Comparison of ENCODE assay signal across 1 cellular context in genomic region chr5:6373081-6373846, GRCh38.
TF ChIP-seq lines count a peak whose summit lies in the region.

No MANE protein-coding gene starts in this region.

TF ChIP-seq in K562, 482 proteins besides CTCF, POLR2A, EP300 and RAD21:
- no peak for TF ChIP-seq ZNF384 (IDR thresholded peaks at IDR 0.05; ENCODE audit: low read depth, low read length)
- no peak for TF ChIP-seq ZNF444 (CRISPR knock-in tag; IDR thresholded peaks at IDR 0.05)
- no peak for TF ChIP-seq HNRNPK (IDR thresholded peaks at IDR 0.05; ENCODE audit: low read depth, low read length, poor library complexity, severe bottlenecking)
- no peak for TF ChIP-seq ZNF431 (CRISPR knock-in tag; IDR thresholded peaks at IDR 0.05)
- TF ChIP-seq ZNF445 (CRISPR knock-in tag; IDR thresholded peaks at IDR 0.05; ENCODE audit: low read depth) = no peak
- no peak for TF ChIP-seq KDM2B (CRISPR knock-in tag; IDR thresholded peaks at IDR 0.05)
- no peak for TF ChIP-seq HNRNPUL1 (IDR thresholded peaks at IDR 0.05; ENCODE audit: low read length)
- no peak for TF ChIP-seq PCBP1 (IDR thresholded peaks at IDR 0.05; ENCODE audit: low read depth, low read length, poor library complexity, severe bottlenecking)
- TF ChIP-seq ZNF217 (CRISPR knock-in tag; IDR thresholded peaks at IDR 0.05) = no peak
- no peak for TF ChIP-seq ZNF717 (CRISPR knock-in tag; IDR thresholded peaks at IDR 0.05)
- TF ChIP-seq SRSF3 (IDR thresholded peaks at IDR 0.05; ENCODE audit: insufficient read depth, low read length) = no peak
- TF ChIP-seq RAD51 (IDR thresholded peaks at IDR 0.05; ENCODE audit: borderline replicate concordance, low read depth) = no peak
- TF ChIP-seq, protein P1, sequence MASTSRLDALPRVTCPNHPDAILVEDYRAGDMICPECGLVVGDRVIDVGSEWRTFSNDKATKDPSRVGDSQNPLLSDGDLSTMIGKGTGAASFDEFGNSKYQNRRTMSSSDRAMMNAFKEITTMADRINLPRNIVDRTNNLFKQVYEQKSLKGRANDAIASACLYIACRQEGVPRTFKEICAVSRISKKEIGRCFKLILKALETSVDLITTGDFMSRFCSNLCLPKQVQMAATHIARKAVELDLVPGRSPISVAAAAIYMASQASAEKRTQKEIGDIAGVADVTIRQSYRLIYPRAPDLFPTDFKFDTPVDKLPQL (IDR thresholded peaks at IDR 0.05; ENCODE audit: extremely low read depth, insufficient read length) = no peak
- TF ChIP-seq ARID3B (CRISPR knock-in tag; IDR thresholded peaks at IDR 0.05; ENCODE audit: borderline replicate concordance) = no peak
- no peak for TF ChIP-seq KDM1A (IDR thresholded peaks at IDR 0.05)
- TF ChIP-seq HMG20A (CRISPR knock-in tag; conservative IDR thresholded peaks at IDR 0.05) = no peak
- no peak for TF ChIP-seq RCOR1 (IDR thresholded peaks at IDR 0.05; ENCODE audit: borderline replicate concordance in 1 of 2, low read depth in 2 of 2, low read length in 2 of 2)
